8 cellular contexts compared by ENCODE assay signal in genomic region chr7:24381919-24382505, GRCh38.
DNase-seq lines count a peak whose midpoint lies in the region; ATAC-seq and TF ChIP-seq lines count a peak whose summit lies in the region.

No MANE protein-coding gene starts in this region.

- H3K4me3 ChIP-seq in epithelial cell of esophagus (ENCODE audit: low read length), result no peak overlapping the region

- TF ChIP-seq CTCF in epithelial cell of esophagus (IDR thresholded peaks at IDR 0.05; ENCODE audit: insufficient read depth, low read depth, low read length, missing control alignments), result peak; percentile 60
- no peak for TF ChIP-seq CTCF in omental fat pad (IDR thresholded peaks at IDR 0.05)

- peak; percentile 69 for ATAC-seq in GM21717 (IDR thresholded peaks at IDR 0.05; ENCODE audit: unreplicated experiment)
- ATAC-seq in GM19397 (IDR thresholded peaks at IDR 0.05; ENCODE audit: unreplicated experiment), result no peak
- ATAC-seq in HG03378 (IDR thresholded peaks at IDR 0.05; ENCODE audit: unreplicated experiment), result no peak
- no peak for ATAC-seq in omental fat pad (ENCODE audit: low FRiP score)

- DNase-seq in ELR (ENCODE audit: low read depth) (peak; percentile 70), NCI-H226 (peak; percentile 43), epithelial cell of esophagus (ENCODE audit: low read depth) (peak; percentile 45), omental fat pad (ENCODE audit: low spot score) (no peak)
- no peak for DNase-seq in activated naive CD4-positive, alpha-beta T cell treated with Interleukin-2 at 50 U/mL for 16 hours

Comparison
In these comparisons a context has a peak if more than half of its experiments do, and no peak if none do; other contexts are left out.
1. DNase-seq: peak in ELR (single experiment), NCI-H226 (single experiment) and epithelial cell of esophagus (single experiment); none in activated naive CD4-positive, alpha-beta T cell treated with Interleukin-2 at 50 U/mL for 16 hours (single experiment) and omental fat pad (single experiment).